ENCODE assay signal across 21 cellular contexts in the genomic region with DNA sequence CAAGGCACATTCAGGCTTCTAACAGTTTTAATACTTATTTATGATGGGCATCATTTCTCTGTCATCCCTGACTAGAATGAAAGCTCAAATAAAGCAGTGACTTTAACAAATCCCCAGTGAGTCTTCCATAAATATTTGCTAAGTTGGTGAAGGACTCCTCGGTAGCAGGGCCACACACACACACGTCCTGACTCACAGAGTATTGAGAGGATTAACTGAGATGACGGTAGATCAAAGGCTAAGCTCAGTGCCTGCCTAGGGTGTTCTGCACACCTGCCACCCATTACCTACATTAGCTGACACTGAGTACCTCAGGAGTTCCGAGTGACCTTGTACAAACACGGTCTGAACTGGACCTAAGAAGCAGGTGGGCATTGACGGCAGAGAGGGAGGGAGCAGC.
DNase-seq lines count a peak whose midpoint lies in the region; ATAC-seq and TF ChIP-seq lines count a peak whose summit lies in the region.
"Had no signal": no experiment of that assay in that cellular context is flagged by ENCODE, and none has a peak within 500 bp of the region (broad histone marks: within the 10 kb centered on the region; RNA-seq: fewer than 3 reads in every experiment).

No MANE protein-coding gene starts in this region.

- H3K79me2 ChIP-seq in GM23338 (replicated peaks; ENCODE audit: insufficient read depth) = no peaks in the 10 kb centered on the region

- no peak overlapping the region for H3K4me2 ChIP-seq in GM23338

- H3F3A ChIP-seq in GM23338 (replicated peaks; ENCODE audit: low read depth) = no peaks in the 10 kb centered on the region

- H3K36me3 ChIP-seq in GM23338 (ENCODE audit: insufficient read depth) (no peaks in the 10 kb centered on the region), WERI-Rb-1 (no peaks in the 10 kb centered on the region)

- H3K4me1 Mint-ChIP-seq in GM23338 (peaks cover 14% of the 10 kb centered on the region), progenitor cell of endocrine pancreas (ENCODE audit: low read depth) (peaks cover 7% of the 10 kb centered on the region)

- peak; percentile 33 for DNase-seq in activated CD8-positive, alpha-beta memory T cell treated with anti-CD3 and anti-CD28 coated beads, Interleukin-2, amount 50 U/mL, for 48 hours
- no peak for DNase-seq in activated CD8-positive, alpha-beta memory T cell treated with anti-CD3 and anti-CD28 coated beads, Interleukin-2, amount 50 U/mL, for 4 hours
- DNase-seq in GM23338 (ENCODE audit: low spot score) (no peak), WERI-Rb-1 (peak; percentile 73), progenitor cell of endocrine pancreas (ENCODE audit: low spot score, unreplicated experiment) (no peak), foreskin melanocyte (no peak)
- DNase-seq: Calu3; CD8-positive, alpha-beta memory T cell; GOT3; HCEC 1CT; NCI-H1048; NCI-H1417; NCI-H1694; NCI-H2029 treated with DMSO at 0.1 percent for 48 hours; NCI-H446 treated with DMSO at 0.1 percent for 48 hours; NCI-H526 treated with DMSO at 0.1 percent for 48 hours; SIG-M5 had no signal

- H4K20me1 ChIP-seq in GM23338 (replicated peaks; ENCODE audit: insufficient read depth) = no peaks in the 10 kb centered on the region

- H3K9me2 ChIP-seq in GM23338 (ENCODE audit: insufficient read depth) = no peaks in the 10 kb centered on the region; the same call in 1 of the 2 replicates

- H2AFZ ChIP-seq in GM23338 = no peak overlapping the region

- H3K9me3 Mint-ChIP-seq in GM23338 (peaks cover 9% of the 10 kb centered on the region), progenitor cell of endocrine pancreas (ENCODE audit: low read depth) (peaks cover 5% of the 10 kb centered on the region)

- H3K27me3 ChIP-seq in GM23338 (ENCODE audit: insufficient read depth) = no peaks in the 10 kb centered on the region
- H3K27me3 ChIP-seq in WERI-Rb-1 (ENCODE audit: insufficient read depth, low read depth, severe bottlenecking) = no peaks in the 10 kb centered on the region

- ATAC-seq in GM23338 (no peak), HG02981 (IDR thresholded peaks at IDR 0.05; ENCODE audit: unreplicated experiment) (no peak)

- TF ChIP-seq CTCF in GM23338 (conservative IDR thresholded peaks at IDR 0.05; ENCODE audit: low read depth in 2 of 2) (no peak), WERI-Rb-1 (IDR thresholded peaks at IDR 0.05; ENCODE audit: low read depth, low read length) (no peak), progenitor cell of endocrine pancreas (IDR thresholded peaks at IDR 0.05; ENCODE audit: unreplicated experiment) (no peak)

- H3K27me3 Mint-ChIP-seq in GM23338 (ENCODE audit: insufficient read depth, low read depth, poor library complexity) (peaks cover 12% of the 10 kb centered on the region), progenitor cell of endocrine pancreas (peaks cover 16% of the 10 kb centered on the region)

- H3K27ac ChIP-seq in GM23338 (ENCODE audit: low read depth) = no peak overlapping the region
- peak overlapping the region; percentile 59 for H3K27ac ChIP-seq in WERI-Rb-1
- H3K27ac ChIP-seq: HL-60, SK-N-MC had no signal

- peaks cover 9% of the 10 kb centered on the region for H3K4me1 ChIP-seq in GM23338 (ENCODE audit: insufficient read depth)

- H3K9me3 ChIP-seq in WERI-Rb-1 (ENCODE audit: severe bottlenecking) = no peaks in the 10 kb centered on the region

- H3K36me3 Mint-ChIP-seq in GM23338 (ENCODE audit: low read depth) (no peaks in the 10 kb centered on the region), progenitor cell of endocrine pancreas (ENCODE audit: insufficient read depth) (no peaks in the 10 kb centered on the region)
- H3K36me3 Mint-ChIP-seq: CD14-positive monocyte had no signal

- H3K27ac Mint-ChIP-seq in GM23338 (0 out of 2 replicates have a peak overlapping the region, but pooled peaks have one; percentile 20), progenitor cell of endocrine pancreas (peak overlapping the region; percentile 44)

- no peak overlapping the region for H3K4me3 Mint-ChIP-seq in GM23338
- no peak overlapping the region for H3K4me3 Mint-ChIP-seq in progenitor cell of endocrine pancreas (ENCODE audit: low read depth)
- H3K4me3 Mint-ChIP-seq: CD14-positive monocyte; CD8-positive, alpha-beta memory T cell had no signal

- H3K4me3 ChIP-seq in GM23338 (no peak overlapping the region), WERI-Rb-1 (ENCODE audit: low read depth, low read length) (no peak overlapping the region)
- H3K4me3 ChIP-seq: SK-N-MC had no signal

TF ChIP-seq in GM23338, 12 proteins besides CTCF, POLR2A, EP300 and RAD21:
- TF ChIP-seq ZNF331 (CRISPR knock-in tag; IDR thresholded peaks at IDR 0.05; ENCODE audit: low read depth) = no peak
- no peak for TF ChIP-seq EZH2 (IDR thresholded peaks at IDR 0.05; ENCODE audit: low read depth, unreplicated experiment)
- no peak for TF ChIP-seq STAT1 (IDR thresholded peaks at IDR 0.05; ENCODE audit: unreplicated experiment)
- no peak for TF ChIP-seq JUNB (IDR thresholded peaks at IDR 0.05; ENCODE audit: unreplicated experiment)
TF ChIP-seq in GM23338: peak in this region for 0.

Comparison
In these comparisons a context has a peak if more than half of its experiments do, and no peak if none do; other contexts are left out.
1. DNase-seq: peak in activated CD8-positive, alpha-beta memory T cell treated with anti-CD3 and anti-CD28 coated beads, Interleukin-2, amount 50 U/mL, for 48 hours (single experiment) and WERI-Rb-1 (single experiment); none in activated CD8-positive, alpha-beta memory T cell treated with anti-CD3 and anti-CD28 coated beads, Interleukin-2, amount 50 U/mL, for 4 hours (single experiment), GM23338 (single experiment), progenitor cell of endocrine pancreas (single experiment) and foreskin melanocyte (single experiment).